In the genomic region with DNA sequence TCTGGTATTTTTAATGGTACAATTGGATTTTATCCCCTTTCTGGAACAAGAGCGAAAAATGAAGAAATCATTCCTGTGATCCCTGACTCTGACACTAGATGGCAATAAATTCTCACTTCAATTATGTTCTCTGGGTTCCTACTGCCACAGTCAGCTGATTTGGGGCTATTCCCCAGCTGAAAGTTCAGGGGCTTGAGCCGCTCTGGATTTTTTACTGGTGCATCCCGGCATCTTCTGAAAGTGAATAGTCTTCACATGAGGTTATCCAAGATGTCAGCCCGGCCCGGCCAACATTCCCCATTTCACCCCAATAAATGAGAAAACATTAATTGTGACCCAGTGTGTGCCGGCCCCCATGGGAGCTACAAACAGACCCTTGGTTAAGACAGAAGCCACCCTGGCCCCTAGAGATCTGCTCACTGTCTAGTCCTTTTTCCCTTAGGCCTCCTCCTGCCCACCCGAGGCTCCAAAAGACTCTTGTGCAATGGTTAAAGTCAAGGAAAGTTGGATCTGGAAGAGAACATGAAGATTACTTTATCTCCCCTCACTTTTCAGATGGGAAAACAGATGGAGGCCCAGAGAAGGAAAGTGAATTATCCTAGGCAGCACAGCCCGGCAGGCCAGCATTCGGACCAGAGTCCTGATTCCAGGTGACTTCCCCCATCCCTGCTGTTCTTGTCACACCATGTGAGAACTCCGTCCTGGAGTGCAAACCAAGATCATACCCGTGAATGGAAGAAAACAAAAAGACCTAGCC, we compare ENCODE assay signal across 2 cellular contexts.
TF ChIP-seq lines count a peak whose summit lies in the region.

No MANE protein-coding gene starts in this region.

TF ChIP-seq in SK-N-SH, 30 proteins besides CTCF, POLR2A, EP300 and RAD21:
- no peak for TF ChIP-seq PBX3 (IDR thresholded peaks at IDR 0.05)
- TF ChIP-seq SMC3 (IDR thresholded peaks at IDR 0.05; ENCODE audit: low read depth, low read length), result peak; percentile 70
- TF ChIP-seq, protein P1, sequence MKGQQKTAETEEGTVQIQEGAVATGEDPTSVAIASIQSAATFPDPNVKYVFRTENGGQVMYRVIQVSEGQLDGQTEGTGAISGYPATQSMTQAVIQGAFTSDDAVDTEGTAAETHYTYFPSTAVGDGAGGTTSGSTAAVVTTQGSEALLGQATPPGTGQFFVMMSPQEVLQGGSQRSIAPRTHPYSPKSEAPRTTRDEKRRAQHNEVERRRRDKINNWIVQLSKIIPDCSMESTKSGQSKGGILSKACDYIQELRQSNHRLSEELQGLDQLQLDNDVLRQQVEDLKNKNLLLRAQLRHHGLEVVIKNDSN (IDR thresholded peaks at IDR 0.05; ENCODE audit: borderline replicate concordance, low read depth), result no peak
- no peak for TF ChIP-seq NFIC (IDR thresholded peaks at IDR 0.05; ENCODE audit: borderline replicate concordance)
- no peak for TF ChIP-seq CHD2 (IDR thresholded peaks at IDR 0.05; ENCODE audit: low read length, partially characterized antibody)
- no peak for TF ChIP-seq GABPA (IDR thresholded peaks at IDR 0.05; ENCODE audit: low read depth)
- no peak for TF ChIP-seq MAX (IDR thresholded peaks at IDR 0.05; ENCODE audit: low read depth)
- no peak for TF ChIP-seq NRF1 (IDR thresholded peaks at IDR 0.05; ENCODE audit: low read depth, low read length)

TF ChIP-seq in H1, 55 proteins besides CTCF, POLR2A, EP300 and RAD21:
- TF ChIP-seq KDM4A (IDR thresholded peaks at IDR 0.05; ENCODE audit: low read depth, low read length, severe bottlenecking) (no peak), CHD7 (IDR thresholded peaks at IDR 0.05; ENCODE audit: insufficient replicate concordance, low read length) (no peak), YY1 (IDR thresholded peaks at IDR 0.05; ENCODE audit: low read depth, low read length) (no peak), MAFK (IDR thresholded peaks at IDR 0.05; ENCODE audit: low read depth, low read length) (no peak), SRF (IDR thresholded peaks at IDR 0.05; ENCODE audit: low read depth, low read length) (no peak), MAX (IDR thresholded peaks at IDR 0.05) (no peak), KDM5A (IDR thresholded peaks at IDR 0.05; ENCODE audit: low read length) (no peak), ATF2 (IDR thresholded peaks at IDR 0.05; ENCODE audit: low read length) (no peak), TCF12 (IDR thresholded peaks at IDR 0.05; ENCODE audit: low read depth, low read length) (no peak), JUND (IDR thresholded peaks at IDR 0.05; ENCODE audit: low read length) (no peak), SP1 (IDR thresholded peaks at IDR 0.05; ENCODE audit: low read depth, low read length) (no peak), ATF3 (IDR thresholded peaks at IDR 0.05; ENCODE audit: insufficient read depth, low read depth, low read length) (no peak), RXRA (IDR thresholded peaks at IDR 0.05; ENCODE audit: insufficient read depth, low read depth, low read length) (no peak), SIN3A (conservative IDR thresholded peaks at IDR 0.05 in 1 of 2, IDR thresholded peaks at IDR 0.05 in 1 of 2; ENCODE audit: low read depth in 1 of 2, low read length in 2 of 2) (peak in 1 of 2 experiments; percentile 45; a peak in 1 of 4 replicates), CTBP2 (IDR thresholded peaks at IDR 0.05; ENCODE audit: borderline replicate concordance, insufficient read depth, insufficient read length, low read length) (no peak), CBX5 (IDR thresholded peaks at IDR 0.05; ENCODE audit: low read depth, low read length) (no peak), KDM1A (IDR thresholded peaks at IDR 0.05; ENCODE audit: borderline replicate concordance, low read length) (peak; percentile 26; the same call in 1 of the 2 replicates), CBX8 (IDR thresholded peaks at IDR 0.05; ENCODE audit: borderline replicate concordance, low read depth, low read length) (no peak)
- TF ChIP-seq, protein P2, sequence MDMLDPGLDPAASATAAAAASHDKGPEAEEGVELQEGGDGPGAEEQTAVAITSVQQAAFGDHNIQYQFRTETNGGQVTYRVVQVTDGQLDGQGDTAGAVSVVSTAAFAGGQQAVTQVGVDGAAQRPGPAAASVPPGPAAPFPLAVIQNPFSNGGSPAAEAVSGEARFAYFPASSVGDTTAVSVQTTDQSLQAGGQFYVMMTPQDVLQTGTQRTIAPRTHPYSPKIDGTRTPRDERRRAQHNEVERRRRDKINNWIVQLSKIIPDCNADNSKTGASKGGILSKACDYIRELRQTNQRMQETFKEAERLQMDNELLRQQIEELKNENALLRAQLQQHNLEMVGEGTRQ (IDR thresholded peaks at IDR 0.05; ENCODE audit: low read length), result 0 out of 2 replicates have a peak, but pooled peaks have one; percentile 24
